ENCODE assay signal across 15 cellular contexts in genomic region chr3:28617821-28618220, GRCh38.
DNase-seq lines count a peak whose midpoint lies in the region; ATAC-seq lines count a peak whose summit lies in the region.
"Had no signal": no experiment of that assay in that cellular context is flagged by ENCODE, and none has a peak within 500 bp of the region (broad histone marks: within the 10 kb centered on the region; RNA-seq: fewer than 3 reads in every experiment).

No MANE protein-coding gene starts in this region.

- H3K9me2 ChIP-seq in GM23248 (ENCODE audit: insufficient read depth) = no peaks in the 10 kb centered on the region

- peak overlapping the region; percentile 33 for H3K27ac ChIP-seq in SJCRH30
- H3K27ac ChIP-seq in GM23248 = no peak overlapping the region

- peaks cover 23% of the 10 kb centered on the region for H3K4me1 ChIP-seq in SJCRH30
- no peaks in the 10 kb centered on the region for H3K4me1 ChIP-seq in skeletal muscle satellite cell (ENCODE audit: control insufficient read depth, insufficient read depth, low read length)
- no peaks in the 10 kb centered on the region for H3K4me1 ChIP-seq in GM23248 (ENCODE audit: insufficient read depth)

- H3K9ac ChIP-seq in skeletal muscle satellite cell (ENCODE audit: low read depth, low read length) = no peak overlapping the region
- H3K9ac ChIP-seq in GM23248 = no peak overlapping the region

- no peak for ATAC-seq in stimulated activated naive CD8-positive, alpha-beta T cell treated with anti-CD3 and anti-CD28 coated beads, Interleukin-15, Interleukin-2, amounts not matched to agents 100 U/mL and 50 U/mL, for 24 hours
- ATAC-seq: HCT116 had no signal

- no peaks in the 10 kb centered on the region for H3K36me3 ChIP-seq in SJCRH30
- H3K36me3 ChIP-seq in skeletal muscle satellite cell (ENCODE audit: insufficient read depth, low read length) = no peaks in the 10 kb centered on the region
- no peaks in the 10 kb centered on the region for H3K36me3 ChIP-seq in GM23248 (ENCODE audit: low read depth)

- WGBS in GM23248 (ENCODE audit: low coverage in 1 of 2, low lambda C conversion rate in 2 of 2, missing lambda C conversion rate in 2 of 2), 2 experiments = 0% methylated on average over 1 of the region's 1 CpG

- no peaks in the 10 kb centered on the region for H3K79me2 ChIP-seq in GM23248 (ENCODE audit: insufficient read depth)

- H3K9me3 ChIP-seq in SJCRH30 (replicated peaks) = peaks cover 4% of the 10 kb centered on the region; the same call in 1 of the 2 replicates
- H3K9me3 ChIP-seq in skeletal muscle satellite cell (replicated peaks; ENCODE audit: low read length) = no peaks in the 10 kb centered on the region
- no peaks in the 10 kb centered on the region for H3K9me3 ChIP-seq in GM23248 (ENCODE audit: low read depth)

- H3K4me3 ChIP-seq in SJCRH30 (peak overlapping the region; percentile 15), skeletal muscle satellite cell (ENCODE audit: low read length) (no peak overlapping the region), GM23248 (no peak overlapping the region)

- DNase-seq in SJCRH30 = peak; percentile 44 to 75
- DNase-seq in myocyte (ENCODE audit: low read depth) = peak; percentile 74
- DNase-seq in NOMO-1 treated with dmso at 0.1 percent for 144 hours (lab: John Stamatoyannopoulos, UW; ENCODE audit: unreplicated experiment) = no peak
- DNase-seq in GM23248 = no peak
- no peak for DNase-seq in stimulated activated naive CD8-positive, alpha-beta T cell treated with anti-CD3 and anti-CD28 coated beads, Interleukin-15, Interleukin-2, amounts not matched to agents 100 U/mL and 50 U/mL, for 24 hours
- DNase-seq: C1 segment of cervical spinal cord; Calu3; CD4-positive, alpha-beta memory T cell; COR-L47; DMS53; DMS79 treated with DMSO at 0.1 percent for 48 hours; GF-D8; H7 had no signal

- H3K4me2 ChIP-seq in skeletal muscle satellite cell (ENCODE audit: low read length) (peak overlapping the region; percentile 37), GM23248 (ENCODE audit: unreplicated experiment) (no peak overlapping the region)

- H4K20me1 ChIP-seq in GM23248 (ENCODE audit: insufficient read depth) = no peaks in the 10 kb centered on the region

- no peaks in the 10 kb centered on the region for H3K27me3 ChIP-seq in SJCRH30
- no peaks in the 10 kb centered on the region for H3K27me3 ChIP-seq in skeletal muscle satellite cell (ENCODE audit: control insufficient read depth, insufficient read depth, low read length)
- H3K27me3 ChIP-seq in GM23248 (replicated peaks; ENCODE audit: insufficient read depth) = no peaks in the 10 kb centered on the region

- in situ Hi-C loops in GM23248 (cut with MboI) = no loop called here

- no peak overlapping the region for H2AFZ ChIP-seq in GM23248

- H3F3A ChIP-seq in GM23248 (ENCODE audit: insufficient read depth) = no peaks in the 10 kb centered on the region

Comparison
In these comparisons a context has a peak if more than half of its experiments do, and no peak if none do; other contexts are left out.
1. DNase-seq: peak in SJCRH30 (2 of 2) and myocyte (single experiment); none in NOMO-1 treated with dmso at 0.1 percent for 144 hours (single experiment), GM23248 (single experiment) and stimulated activated naive CD8-positive, alpha-beta T cell treated with anti-CD3 and anti-CD28 coated beads, Interleukin-15, Interleukin-2, amounts not matched to agents 100 U/mL and 50 U/mL, for 24 hours (single experiment).